25 cellular contexts compared by ENCODE assay signal in the genomic region with DNA sequence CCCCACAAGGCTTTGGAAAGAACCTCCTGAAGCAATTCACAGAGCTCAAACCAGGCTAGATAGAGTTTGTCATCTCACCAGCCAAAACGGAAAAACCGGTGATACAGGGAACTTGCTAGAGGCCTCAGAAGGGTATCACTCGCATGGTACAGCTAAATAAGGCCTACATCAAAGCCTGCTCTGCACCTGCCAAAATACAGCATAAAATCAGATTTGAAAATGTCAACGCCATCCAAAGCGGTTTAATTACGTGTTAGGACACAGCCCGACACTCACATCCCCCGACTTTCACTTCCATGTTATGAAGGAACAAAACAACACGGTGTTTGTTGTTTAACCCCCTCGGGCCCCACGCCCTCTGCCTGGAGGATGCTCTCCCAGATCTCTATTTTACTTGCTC.
DNase-seq lines count a peak whose midpoint lies in the region; ATAC-seq and TF ChIP-seq lines count a peak whose summit lies in the region.
"Had no signal": no experiment of that assay in that cellular context is flagged by ENCODE, and none has a peak within 500 bp of the region (broad histone marks: within the 10 kb centered on the region; RNA-seq: fewer than 3 reads in every experiment).

No MANE protein-coding gene starts in this region.

- H3K36me3 Mint-ChIP-seq in endodermal cell (ENCODE audit: low read depth) (peaks cover 5% of the 10 kb centered on the region), H9 (ENCODE audit: insufficient read depth in 1 of 3, low read depth in 3 of 3) (no peaks in the 10 kb centered on the region)
- no peaks in the 10 kb centered on the region for H3K36me3 Mint-ChIP-seq in stimulated activated memory B cell treated with anti-CD40 and anti-IgM and Interleukin-4, amounts not matched to agents 10 μg/mL and 1 μg/mL and 100 μg/mL, for 72 hours
- H3K36me3 Mint-ChIP-seq: activated CD4-positive, alpha-beta memory T cell treated with anti-CD3 and anti-CD28 coated beads for 36 hours had no signal

- H3K4me3 ChIP-seq in endodermal cell (ENCODE audit: low read length) (no peak overlapping the region), BE2C (ENCODE audit: low read depth, low read length) (no peak overlapping the region)
- H3K4me3 ChIP-seq: colonic mucosa, GM23248, MG63, upper lobe of left lung had no signal

- H3K4me3 Mint-ChIP-seq in endodermal cell, result no peak overlapping the region
- no peak overlapping the region for H3K4me3 Mint-ChIP-seq in stimulated activated memory B cell treated with anti-CD40 and anti-IgM and Interleukin-4, amounts not matched to agents 10 μg/mL and 1 μg/mL and 100 μg/mL, for 72 hours
- H3K4me3 Mint-ChIP-seq in H9, result no peak overlapping the region
- H3K4me3 Mint-ChIP-seq: activated CD4-positive, alpha-beta memory T cell treated with anti-CD3 and anti-CD28 coated beads for 36 hours; activated naive CD8-positive, alpha-beta T cell treated with anti-CD3 and anti-CD28 coated beads, Interleukin-2, amount 50 U/mL, for 24 hours; brain; effector memory CD8-positive, alpha-beta T cell had no signal

- DNase-seq in NCI-H748 (lab: John Stamatoyannopoulos, UW; ENCODE audit: unreplicated experiment), result peak; percentile 19
- DNase-seq in NCI-H748 treated with DMSO at 0.1 percent for 48 hours (lab: John Stamatoyannopoulos, UW), result no peak
- peak; percentile 5 for DNase-seq in MV-4-11 (lab: John Stamatoyannopoulos, UW)
- DNase-seq in endodermal cell, result no peak
- DNase-seq in H9, result no peak
- no peak for DNase-seq in BE2C
- no peak for DNase-seq in NCI-H2171 treated with DMSO at 0.1 percent for 48 hours (lab: John Stamatoyannopoulos, UW)
- DNase-seq: activated CD4-positive, alpha-beta memory T cell treated with anti-CD3 and anti-CD28 coated beads for 36 hours; activated effector memory CD4-positive, alpha-beta T cell treated with Interleukin-2 at 50 U/mL for 16 hours; activated naive CD8-positive, alpha-beta T cell treated with anti-CD3 and anti-CD28 coated beads, Interleukin-2, amount 50 U/mL, for 24 hours; colonic mucosa; DMS53; effector memory CD8-positive, alpha-beta T cell; GF-D8; GM23248; left cardiac atrium; mesenchymal stem cell; MG63; NCI-H187; NCI-H446 treated with DMSO at 0.1 percent for 48 hours; right cardiac atrium; stimulated activated CD4-positive, alpha-beta T cell treated with anti-CD3 and anti-CD28 coated beads, Interleukin-4, amount 100 ng/mL, for 24 hours; upper lobe of left lung had no signal

- H3K9ac ChIP-seq in endodermal cell (ENCODE audit: extremely low read depth, low read length, poor library complexity, severe bottlenecking) (no peak overlapping the region), H9 (ENCODE audit: extremely low read depth, insufficient read length, low read length) (no peak overlapping the region)
- H3K9ac ChIP-seq: GM23248 had no signal

- H2BK5ac ChIP-seq in H9 (ENCODE audit: insufficient read length, low read length), result no peak overlapping the region

- no peak overlapping the region for H3K27ac Mint-ChIP-seq in endodermal cell
- no peak overlapping the region for H3K27ac Mint-ChIP-seq in stimulated activated memory B cell treated with anti-CD40 and anti-IgM and Interleukin-4, amounts not matched to agents 10 μg/mL and 1 μg/mL and 100 μg/mL, for 72 hours
- peak overlapping the region in 1 of 3 experiments; percentile 33; a peak in 2 of 7 replicates for H3K27ac Mint-ChIP-seq in H9
- H3K27ac Mint-ChIP-seq: activated CD4-positive, alpha-beta memory T cell treated with anti-CD3 and anti-CD28 coated beads for 36 hours; activated naive CD8-positive, alpha-beta T cell treated with anti-CD3 and anti-CD28 coated beads, Interleukin-2, amount 50 U/mL, for 24 hours; effector memory CD8-positive, alpha-beta T cell had no signal

- H3K23me2 ChIP-seq in H9 (ENCODE audit: insufficient read length, low read depth, low read length, poor library complexity, severe bottlenecking), result no peaks in the 10 kb centered on the region

- no peak overlapping the region for H3T11ph ChIP-seq in H9 (ENCODE audit: low read length)

- H3K9me3 ChIP-seq in endodermal cell (ENCODE audit: control insufficient read depth, low read length) (no peaks in the 10 kb centered on the region), H9 (ENCODE audit: control insufficient read depth, low read depth, low read length) (no peaks in the 10 kb centered on the region), BE2C (no peaks in the 10 kb centered on the region)
- H3K9me3 ChIP-seq: colonic mucosa, MG63, upper lobe of left lung had no signal

- H3K79me2 ChIP-seq in H9 (ENCODE audit: insufficient read depth, low read length), result no peaks in the 10 kb centered on the region

- H3K27me3 Mint-ChIP-seq in endodermal cell (ENCODE audit: insufficient read depth) (no peaks in the 10 kb centered on the region), H9 (ENCODE audit: low read depth) (no peaks in the 10 kb centered on the region)
- peaks cover 23% of the 10 kb centered on the region for H3K27me3 Mint-ChIP-seq in stimulated activated memory B cell treated with anti-CD40 and anti-IgM and Interleukin-4, amounts not matched to agents 10 μg/mL and 1 μg/mL and 100 μg/mL, for 72 hours
- H3K27me3 Mint-ChIP-seq: activated CD4-positive, alpha-beta memory T cell treated with anti-CD3 and anti-CD28 coated beads for 36 hours; activated naive CD8-positive, alpha-beta T cell treated with anti-CD3 and anti-CD28 coated beads, Interleukin-2, amount 50 U/mL, for 24 hours; brain; effector memory CD8-positive, alpha-beta T cell had no signal

- H2BK12ac ChIP-seq in H9 (ENCODE audit: insufficient read length, low read depth, low read length), result no peak overlapping the region

- H4K20me1 ChIP-seq in H9 (ENCODE audit: control insufficient read depth, insufficient read depth, insufficient read length), result no peaks in the 10 kb centered on the region

- no peak overlapping the region for H2BK20ac ChIP-seq in H9 (ENCODE audit: low read depth, low read length, poor library complexity, severe bottlenecking)

- no peak overlapping the region for H3K4ac ChIP-seq in H9 (ENCODE audit: low read depth, low read length)

- H3K27me3 ChIP-seq in endodermal cell (ENCODE audit: control insufficient read depth, insufficient read depth, low read length, poor library complexity, severe bottlenecking) (no peaks in the 10 kb centered on the region), H9 (ENCODE audit: insufficient read depth, low read length) (no peaks in the 10 kb centered on the region), BE2C (no peaks in the 10 kb centered on the region)
- H3K27me3 ChIP-seq: colonic mucosa, MG63, upper lobe of left lung had no signal

- H3K56ac ChIP-seq in H9 (ENCODE audit: insufficient read length, low read depth, low read length), result no peak overlapping the region

- ATAC-seq in stimulated activated memory B cell treated with anti-CD40 and anti-IgM and Interleukin-4, amounts not matched to agents 10 μg/mL and 1 μg/mL and 100 μg/mL, for 72 hours, result peak; percentile 17
- ATAC-seq: activated naive CD8-positive, alpha-beta T cell treated with anti-CD3 and anti-CD28 coated beads, Interleukin-2, amount 50 U/mL, for 24 hours; effector memory CD8-positive, alpha-beta T cell; left cardiac atrium; right cardiac atrium had no signal

- no peak overlapping the region for H4K8ac ChIP-seq in H9 (replicated peaks; ENCODE audit: insufficient read length, low read depth, low read length)

- 94% methylated on average over 11 of the region's 11 CpGs for WGBS in endodermal cell (ENCODE audit: insufficient coverage in 1 of 2, insufficient read length in 1 of 2), 2 experiments
- WGBS in H9 (ENCODE audit: extremely low coverage, insufficient read length, low lambda C conversion rate), result no CpG with 5 or more reads among the region's 11 CpGs

- H3K36me3 ChIP-seq in endodermal cell (ENCODE audit: control insufficient read depth, insufficient read depth, low read length), result no peaks in the 10 kb centered on the region
- no peaks in the 10 kb centered on the region for H3K36me3 ChIP-seq in BE2C
- H3K36me3 ChIP-seq: colonic mucosa, MG63, upper lobe of left lung had no signal

- H3K4me2 ChIP-seq in H9 (ENCODE audit: insufficient read depth, insufficient read length, low read length), result no peak overlapping the region

- H2BK120ac ChIP-seq in H9 (ENCODE audit: low read depth, low read length, poor library complexity, severe bottlenecking), result no peak overlapping the region

- H3K9me3 Mint-ChIP-seq in endodermal cell, result no peaks in the 10 kb centered on the region
- H3K9me3 Mint-ChIP-seq in stimulated activated memory B cell treated with anti-CD40 and anti-IgM and Interleukin-4, amounts not matched to agents 10 μg/mL and 1 μg/mL and 100 μg/mL, for 72 hours, result no peaks in the 10 kb centered on the region
- H3K9me3 Mint-ChIP-seq in H9, result no peaks in the 10 kb centered on the region
- H3K9me3 Mint-ChIP-seq: activated CD4-positive, alpha-beta memory T cell treated with anti-CD3 and anti-CD28 coated beads for 36 hours; activated naive CD8-positive, alpha-beta T cell treated with anti-CD3 and anti-CD28 coated beads, Interleukin-2, amount 50 U/mL, for 24 hours had no signal

- H3K23ac ChIP-seq in H9 (ENCODE audit: insufficient read length, low read depth, low read length), result no peak overlapping the region

- H3K27ac ChIP-seq in endodermal cell (ENCODE audit: low read depth, low read length) (peak overlapping the region; percentile 41), H9 (ENCODE audit: insufficient read length, low read depth, low read length) (no peak overlapping the region)
- H3K27ac ChIP-seq: colonic mucosa, GM23248, upper lobe of left lung had no signal

- H2AK5ac ChIP-seq in H9 (ENCODE audit: insufficient read length, low read length), result no peak overlapping the region

- no peak overlapping the region for H3K14ac ChIP-seq in H9 (ENCODE audit: insufficient read depth, low read length)

- H3K18ac ChIP-seq in H9 (ENCODE audit: insufficient read length, low read depth, low read length), result no peak overlapping the region

- no peak overlapping the region for H2BK15ac ChIP-seq in H9 (ENCODE audit: low read depth, low read length)

- no peak for TF ChIP-seq CTCF in endodermal cell (conservative IDR thresholded peaks at IDR 0.05)
- TF ChIP-seq CTCF in H9 (conservative IDR thresholded peaks at IDR 0.05), result no peak
- TF ChIP-seq CTCF in BE2C (IDR thresholded peaks at IDR 0.05; ENCODE audit: low read depth, low read length), result no peak

- H4K91ac ChIP-seq in H9 (ENCODE audit: insufficient read length, low read depth, low read length), result no peak overlapping the region

- H3K4me1 Mint-ChIP-seq in endodermal cell, result peaks cover 15% of the 10 kb centered on the region
- H3K4me1 Mint-ChIP-seq in stimulated activated memory B cell treated with anti-CD40 and anti-IgM and Interleukin-4, amounts not matched to agents 10 μg/mL and 1 μg/mL and 100 μg/mL, for 72 hours, result peaks cover 7% of the 10 kb centered on the region
- H3K4me1 Mint-ChIP-seq in H9, result peaks cover 20 to 30% of the 10 kb centered on the region in 2 experiments
- H3K4me1 Mint-ChIP-seq: activated naive CD8-positive, alpha-beta T cell treated with anti-CD3 and anti-CD28 coated beads, Interleukin-2, amount 50 U/mL, for 24 hours had no signal

- H3K4me1 ChIP-seq in endodermal cell (ENCODE audit: control insufficient read depth, insufficient read depth, low read length) (no peaks in the 10 kb centered on the region), H9 (ENCODE audit: insufficient read depth, low read length) (no peaks in the 10 kb centered on the region), BE2C (no peaks in the 10 kb centered on the region)
- H3K4me1 ChIP-seq: colonic mucosa, upper lobe of left lung had no signal

- H4K5ac ChIP-seq in H9 (ENCODE audit: insufficient read length, low read depth, low read length), result no peak overlapping the region

- no peak overlapping the region for H2AFZ ChIP-seq in H9 (ENCODE audit: low read length)
- H2AFZ ChIP-seq: GM23248 had no signal

- H3K79me1 ChIP-seq in H9 (ENCODE audit: insufficient read depth, low read depth, low read length, poor library complexity, severe bottlenecking), result no peaks in the 10 kb centered on the region

Comparison
In these comparisons a context has a peak if more than half of its experiments do, and no peak if none do; other contexts are left out.
1. DNase-seq: peak in NCI-H748 (single experiment) and MV-4-11 (single experiment); none in NCI-H748 treated with DMSO at 0.1 percent for 48 hours (single experiment), endodermal cell (single experiment), H9 (single experiment), BE2C (single experiment) and NCI-H2171 treated with DMSO at 0.1 percent for 48 hours (single experiment).